In genomic region chr12:132424118-132424438, GRCh38 we compare ENCODE assay signal across 17 cellular contexts.
DNase-seq lines count a peak whose midpoint lies in the region; ATAC-seq and TF ChIP-seq lines count a peak whose summit lies in the region.
"Had no signal": no experiment of that assay in that cellular context is flagged by ENCODE, and none has a peak within 500 bp of the region (broad histone marks: within the 10 kb centered on the region; RNA-seq: fewer than 3 reads in every experiment).

No MANE protein-coding gene starts in this region.

- peak overlapping the region; percentile 84 to 93 (median 85) for H3K27ac Mint-ChIP-seq in nephron
- H3K27ac Mint-ChIP-seq: CD4-positive, CD25-positive, alpha-beta regulatory T cell had no signal

- peaks cover 66% of the 10 kb centered on the region for H3K27me3 Mint-ChIP-seq in nephron (ENCODE audit: low read depth)

- H3K4me1 Mint-ChIP-seq in nephron = peaks cover 78% of the 10 kb centered on the region

- no peaks in the 10 kb centered on the region for H3K36me3 Mint-ChIP-seq in nephron (ENCODE audit: low read depth)
- H3K36me3 Mint-ChIP-seq: CD4-positive, CD25-positive, alpha-beta regulatory T cell had no signal

- ATAC-seq in HG03521 (IDR thresholded peaks at IDR 0.05; ENCODE audit: unreplicated experiment) = no peak
- ATAC-seq: PC-3 had no signal

- peaks cover 15% of the 10 kb centered on the region for H3K9me3 Mint-ChIP-seq in nephron

- peak; percentile 76 for DNase-seq in NCI-H2227 (lab: John Stamatoyannopoulos, UW; ENCODE audit: unreplicated experiment)
- peak in 37 of 61 donors; percentile 4 to 87 (median 30) for DNase-seq in caudate nucleus (lab: John Stamatoyannopoulos, UW)
- DNase-seq in putamen (ENCODE audit: low spot score) = peak; percentile 71
- DNase-seq in 8988T = no peak
- no peak for DNase-seq in DMS 273 treated with DMSO at 0.1 percent for 48 hours (lab: John Stamatoyannopoulos, UW)
- DNase-seq in occipital lobe (lab: John Stamatoyannopoulos, UW) = no peak
- DNase-seq: ACHN, BE2C, NCI-H1105 treated with DMSO at 0.1 percent for 48 hours, NCI-H2029, NCI-H345, NCI-H510A treated with DMSO at 0.1 percent for 48 hours, PC-3, SHP77 had no signal

- TF ChIP-seq CTCF in nephron (IDR thresholded peaks at IDR 0.05; ENCODE audit: unreplicated experiment in 3 of 3) = no peak

- H3K27ac ChIP-seq in caudate nucleus (ENCODE audit: low read depth, low read length) = no peak overlapping the region

- H3K4me3 Mint-ChIP-seq in nephron = peak overlapping the region in 2 of 3 experiments; percentile 7 to 53
- H3K4me3 Mint-ChIP-seq: CD4-positive, CD25-positive, alpha-beta regulatory T cell had no signal

Comparison
In these comparisons a context has a peak if more than half of its experiments do, and no peak if none do; other contexts are left out.
1. DNase-seq: peak in NCI-H2227 (single experiment), caudate nucleus (37 of 61) and putamen (single experiment); none in 8988T (single experiment), DMS 273 treated with DMSO at 0.1 percent for 48 hours (single experiment) and occipital lobe (single experiment).